8 cellular contexts compared by ENCODE assay signal in genomic region chr1:99728494-99729235, GRCh38. TPM values are rescaled to one million over a fixed set of nuclear protein-coding genes. Genes with fewer than 3 reads are reported as not detected.
DNase-seq lines count a peak whose midpoint lies in the region; ATAC-seq lines count a peak whose summit lies in the region.

No MANE protein-coding gene starts in this region.

- DNase-seq in Right ventricle myocardium inferior (ENCODE audit: missing footprints) (no peak), cardiac septum (ENCODE audit: low spot score) (no peak), MV-4-11 (lab: John Stamatoyannopoulos, UW) (peak; percentile 38), dermis microvascular lymphatic vessel endothelial cell (ENCODE audit: low read depth in 2 of 2) (peak; percentile 15 to 81), pons (ENCODE audit: low spot score) (peak; percentile 15), DMS153 (lab: John Stamatoyannopoulos, UW) (no peak), NCI-H345 (lab: John Stamatoyannopoulos, UW) (no peak), ecto neural progenitor cell (ENCODE audit: low spot score) (no peak)

- peak; percentile 39 for ATAC-seq in Right ventricle myocardium inferior

- intact Hi-C loops in Right ventricle myocardium inferior (cut with DNase I), result no loop called here
- intact Hi-C loops in cardiac septum (cut with DNase I), result no loop called here

RNA-seq across cellular contexts. Expression of gene FRRS1, which starts 37.8 kb away (rescaled TPM):
- total RNA-seq in Right ventricle myocardium inferior (2.8 TPM), cardiac septum (4.0 TPM), dermis microvascular lymphatic vessel endothelial cell (0.38 and 1.4 TPM in 2 replicates)

Comparison
In these comparisons a context has a peak if more than half of its experiments do, and no peak if none do; other contexts are left out.
1. DNase-seq: peak in MV-4-11 (single experiment), dermis microvascular lymphatic vessel endothelial cell (2 of 2) and pons (single experiment); none in Right ventricle myocardium inferior (single experiment), cardiac septum (single experiment), DMS153 (single experiment), NCI-H345 (single experiment) and ecto neural progenitor cell (single experiment).